1 cellular context compared by ENCODE assay signal in the genomic region with DNA sequence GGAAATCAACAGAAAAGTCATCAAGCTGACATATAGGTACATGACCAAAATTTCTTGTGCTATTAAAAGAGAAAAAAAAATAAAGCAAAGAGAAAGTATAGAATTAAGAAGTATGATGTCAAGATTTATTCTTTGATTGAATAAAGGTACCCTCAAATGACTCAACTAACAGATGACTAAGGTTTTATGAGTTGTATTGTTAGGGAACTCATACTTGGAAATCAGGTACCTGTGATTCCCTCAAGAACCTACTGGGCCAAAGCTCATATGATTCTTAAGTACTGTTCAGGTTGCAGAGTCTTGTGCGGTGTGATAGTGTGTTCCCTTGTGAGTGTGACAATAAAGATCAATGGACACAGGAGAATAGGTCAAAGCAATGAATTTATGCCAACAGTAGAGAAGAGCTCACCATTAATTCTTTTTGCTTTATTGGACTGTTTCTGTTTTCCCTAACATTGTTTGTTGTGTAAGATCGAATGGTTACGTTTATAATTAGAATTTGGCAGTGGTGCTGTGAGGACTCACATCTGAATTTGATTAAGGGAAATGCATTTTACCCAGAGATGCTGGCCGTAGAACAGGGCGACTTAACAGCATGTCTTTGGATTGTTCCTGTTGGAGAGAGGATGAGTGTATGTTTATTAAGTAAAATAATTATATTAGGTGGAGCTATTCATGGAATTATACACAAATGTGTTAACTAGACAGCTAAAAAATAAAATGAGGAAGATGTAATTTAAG.
TF ChIP-seq lines count a peak whose summit lies in the region.

No MANE protein-coding gene starts in this region.

TF ChIP-seq in SK-N-SH, 30 proteins besides CTCF, POLR2A, EP300 and RAD21 (continued from another document):
- no peak for TF ChIP-seq USF2 (IDR thresholded peaks at IDR 0.05; ENCODE audit: borderline replicate concordance, low read depth, low read length)
- no peak for TF ChIP-seq GABPA (IDR thresholded peaks at IDR 0.05; ENCODE audit: low read depth)
- no peak for TF ChIP-seq SIN3A (IDR thresholded peaks at IDR 0.05; ENCODE audit: borderline replicate concordance, low read depth, low read length)
